1 cellular context compared by ENCODE assay signal in the genomic region with DNA sequence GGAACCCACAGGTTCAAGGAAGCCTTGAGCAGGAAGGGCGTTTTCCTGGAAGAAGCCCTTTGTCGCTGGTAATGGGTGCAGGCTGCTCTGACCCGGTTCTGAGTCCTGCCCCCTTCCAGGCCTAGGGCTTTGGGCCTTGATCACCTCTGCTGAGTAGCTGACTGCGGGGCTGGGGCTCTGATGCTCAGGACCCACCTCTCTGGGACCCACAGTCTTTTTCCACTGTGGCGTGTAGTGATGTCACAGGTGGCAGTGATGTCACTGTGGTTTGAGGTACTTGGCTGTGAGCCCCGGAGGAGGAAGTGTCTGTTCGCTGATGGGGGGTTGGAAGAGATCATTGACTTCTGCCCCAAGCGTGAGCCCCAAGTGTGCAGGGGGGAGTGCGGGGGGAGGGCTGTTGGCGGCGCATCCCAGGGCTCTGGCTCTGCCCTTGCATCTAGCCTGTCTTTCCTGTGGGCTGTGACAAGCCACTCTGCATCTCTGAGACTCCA.
TF ChIP-seq lines count a peak whose summit lies in the region.

No MANE protein-coding gene starts in this region.

TF ChIP-seq in GM12878, 131 proteins besides CTCF, POLR2A, EP300 and RAD21 (continues in another document):
- no peak for TF ChIP-seq GABPA (IDR thresholded peaks at IDR 0.05; ENCODE audit: low read depth)
- TF ChIP-seq BHLHE40 (IDR thresholded peaks at IDR 0.05; ENCODE audit: borderline replicate concordance in 1 of 2, low read depth in 2 of 2, low read length in 1 of 2), result peak; percentile 69 to 81; a peak in 3 of 4 replicates
- TF ChIP-seq SIX5 (IDR thresholded peaks at IDR 0.05; ENCODE audit: low read depth, low read length, severe bottlenecking), result no peak
- peak; percentile 11 for TF ChIP-seq MEF2B (IDR thresholded peaks at IDR 0.05; ENCODE audit: partially characterized antibody, poor library complexity, severe bottlenecking)
- TF ChIP-seq, protein P1, sequence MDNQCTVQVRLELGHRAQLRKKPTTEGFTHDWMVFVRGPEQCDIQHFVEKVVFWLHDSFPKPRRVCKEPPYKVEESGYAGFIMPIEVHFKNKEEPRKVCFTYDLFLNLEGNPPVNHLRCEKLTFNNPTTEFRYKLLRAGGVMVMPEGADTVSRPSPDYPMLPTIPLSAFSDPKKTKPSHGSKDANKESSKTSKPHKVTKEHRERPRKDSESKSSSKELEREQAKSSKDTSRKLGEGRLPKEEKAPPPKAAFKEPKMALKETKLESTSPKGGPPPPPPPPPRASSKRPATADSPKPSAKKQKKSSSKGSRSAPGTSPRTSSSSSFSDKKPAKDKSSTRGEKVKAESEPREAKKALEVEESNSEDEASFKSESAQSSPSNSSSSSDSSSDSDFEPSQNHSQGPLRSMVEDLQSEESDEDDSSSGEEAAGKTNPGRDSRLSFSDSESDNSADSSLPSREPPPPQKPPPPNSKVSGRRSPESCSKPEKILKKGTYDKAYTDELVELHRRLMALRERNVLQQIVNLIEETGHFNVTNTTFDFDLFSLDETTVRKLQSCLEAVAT (IDR thresholded peaks at IDR 0.05), result peak; percentile 37; the same call in 1 of the 2 replicates
- TF ChIP-seq FOS (IDR thresholded peaks at IDR 0.05; ENCODE audit: borderline replicate concordance, extremely low read depth, insufficient read length), result no peak
- TF ChIP-seq NFIC (IDR thresholded peaks at IDR 0.05; ENCODE audit: low read depth, low read length), result no peak
- TF ChIP-seq TBL1XR1 (IDR thresholded peaks at IDR 0.05; ENCODE audit: low read depth, low read length), result no peak
- no peak for TF ChIP-seq CEBPB (IDR thresholded peaks at IDR 0.05; ENCODE audit: borderline replicate concordance in 1 of 2, low read depth in 2 of 2, low read length in 2 of 2)
- no peak for TF ChIP-seq BRCA1 (IDR thresholded peaks at IDR 0.05; ENCODE audit: low read depth, low read length)
- TF ChIP-seq NBN (IDR thresholded peaks at IDR 0.05), result peak; percentile 58; the same call in 1 of the 2 replicates
- TF ChIP-seq KAT2A (conservative IDR thresholded peaks at IDR 0.05; ENCODE audit: control insufficient read depth, low read depth, low read length), result no peak
- TF ChIP-seq CHD4 (IDR thresholded peaks at IDR 0.05), result no peak
- TF ChIP-seq GATAD2B (conservative IDR thresholded peaks at IDR 0.05; ENCODE audit: low read depth), result no peak
- TF ChIP-seq SMARCA5 (IDR thresholded peaks at IDR 0.05), result no peak
- TF ChIP-seq NR2C1 (IDR thresholded peaks at IDR 0.05), result no peak
- no peak for TF ChIP-seq PAX8 (IDR thresholded peaks at IDR 0.05)
- TF ChIP-seq, protein P2, sequence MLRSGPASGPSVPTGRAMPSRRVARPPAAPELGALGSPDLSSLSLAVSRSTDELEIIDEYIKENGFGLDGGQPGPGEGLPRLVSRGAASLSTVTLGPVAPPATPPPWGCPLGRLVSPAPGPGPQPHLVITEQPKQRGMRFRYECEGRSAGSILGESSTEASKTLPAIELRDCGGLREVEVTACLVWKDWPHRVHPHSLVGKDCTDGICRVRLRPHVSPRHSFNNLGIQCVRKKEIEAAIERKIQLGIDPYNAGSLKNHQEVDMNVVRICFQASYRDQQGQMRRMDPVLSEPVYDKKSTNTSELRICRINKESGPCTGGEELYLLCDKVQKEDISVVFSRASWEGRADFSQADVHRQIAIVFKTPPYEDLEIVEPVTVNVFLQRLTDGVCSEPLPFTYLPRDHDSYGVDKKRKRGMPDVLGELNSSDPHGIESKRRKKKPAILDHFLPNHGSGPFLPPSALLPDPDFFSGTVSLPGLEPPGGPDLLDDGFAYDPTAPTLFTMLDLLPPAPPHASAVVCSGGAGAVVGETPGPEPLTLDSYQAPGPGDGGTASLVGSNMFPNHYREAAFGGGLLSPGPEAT (IDR thresholded peaks at IDR 0.05; ENCODE audit: low read depth), result no peak
- peak; percentile 90 for TF ChIP-seq ATF7 (IDR thresholded peaks at IDR 0.05; ENCODE audit: low read depth)
- TF ChIP-seq USF1 (IDR thresholded peaks at IDR 0.05; ENCODE audit: borderline replicate concordance, extremely low read length, insufficient read depth, low read depth, low read length), result no peak
- no peak for TF ChIP-seq TAF1 (IDR thresholded peaks at IDR 0.05; ENCODE audit: borderline replicate concordance, low read depth, low read length)
- TF ChIP-seq CBX5 (IDR thresholded peaks at IDR 0.05; ENCODE audit: low read depth), result no peak
- TF ChIP-seq, protein P3, sequence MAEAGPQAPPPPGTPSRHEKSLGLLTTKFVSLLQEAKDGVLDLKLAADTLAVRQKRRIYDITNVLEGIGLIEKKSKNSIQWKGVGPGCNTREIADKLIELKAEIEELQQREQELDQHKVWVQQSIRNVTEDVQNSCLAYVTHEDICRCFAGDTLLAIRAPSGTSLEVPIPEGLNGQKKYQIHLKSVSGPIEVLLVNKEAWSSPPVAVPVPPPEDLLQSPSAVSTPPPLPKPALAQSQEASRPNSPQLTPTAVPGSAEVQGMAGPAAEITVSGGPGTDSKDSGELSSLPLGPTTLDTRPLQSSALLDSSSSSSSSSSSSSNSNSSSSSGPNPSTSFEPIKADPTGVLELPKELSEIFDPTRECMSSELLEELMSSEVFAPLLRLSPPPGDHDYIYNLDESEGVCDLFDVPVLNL (IDR thresholded peaks at IDR 0.05; ENCODE audit: low read depth, low read length), result no peak
- TF ChIP-seq DPF2 (IDR thresholded peaks at IDR 0.05), result peak; percentile 72
- TF ChIP-seq EZH2 (IDR thresholded peaks at IDR 0.05; ENCODE audit: borderline replicate concordance, control insufficient read depth, low read depth, low read length), result no peak
- no peak for TF ChIP-seq NRF1 (conservative IDR thresholded peaks at IDR 0.05; ENCODE audit: low read depth, low read length)
- TF ChIP-seq, protein P4, sequence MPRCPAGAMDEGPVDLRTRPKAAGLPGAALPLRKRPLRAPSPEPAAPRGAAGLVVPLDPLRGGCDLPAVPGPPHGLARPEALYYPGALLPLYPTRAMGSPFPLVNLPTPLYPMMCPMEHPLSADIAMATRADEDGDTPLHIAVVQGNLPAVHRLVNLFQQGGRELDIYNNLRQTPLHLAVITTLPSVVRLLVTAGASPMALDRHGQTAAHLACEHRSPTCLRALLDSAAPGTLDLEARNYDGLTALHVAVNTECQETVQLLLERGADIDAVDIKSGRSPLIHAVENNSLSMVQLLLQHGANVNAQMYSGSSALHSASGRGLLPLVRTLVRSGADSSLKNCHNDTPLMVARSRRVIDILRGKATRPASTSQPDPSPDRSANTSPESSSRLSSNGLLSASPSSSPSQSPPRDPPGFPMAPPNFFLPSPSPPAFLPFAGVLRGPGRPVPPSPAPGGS (IDR thresholded peaks at IDR 0.05; ENCODE audit: borderline replicate concordance, insufficient read depth, low read depth, low read length, poor library complexity, severe bottlenecking), result no peak
- no peak for TF ChIP-seq RFX5 (IDR thresholded peaks at IDR 0.05; ENCODE audit: low read depth, low read length)
- no peak for TF ChIP-seq YY1 (IDR thresholded peaks at IDR 0.05; ENCODE audit: low read depth, low read length)
- no peak for TF ChIP-seq JUNB (IDR thresholded peaks at IDR 0.05)
- TF ChIP-seq ZNF207 (IDR thresholded peaks at IDR 0.05; ENCODE audit: borderline replicate concordance), result no peak
- no peak for TF ChIP-seq KLF5 (IDR thresholded peaks at IDR 0.05; ENCODE audit: partially characterized antibody)
- TF ChIP-seq ZZZ3 (IDR thresholded peaks at IDR 0.05; ENCODE audit: control insufficient read depth, insufficient read length, low read depth), result no peak
- peak; percentile 87 for TF ChIP-seq RUNX3 (IDR thresholded peaks at IDR 0.05; ENCODE audit: low read length)
- TF ChIP-seq ESRRA (IDR thresholded peaks at IDR 0.05; ENCODE audit: low read length), result no peak
- no peak for TF ChIP-seq HDAC6 (IDR thresholded peaks at IDR 0.05; ENCODE audit: unreplicated experiment)
- TF ChIP-seq SPI1 (IDR thresholded peaks at IDR 0.05; ENCODE audit: borderline replicate concordance, insufficient read depth, low read depth, low read length), result peak; percentile 70; the same call in 1 of the 2 replicates
- TF ChIP-seq YBX1 (IDR thresholded peaks at IDR 0.05), result no peak
- TF ChIP-seq IKZF2 (IDR thresholded peaks at IDR 0.05), result peak in 1 of 2 experiments; percentile 28; a peak in 1 of 4 replicates
- no peak for TF ChIP-seq BACH1 (IDR thresholded peaks at IDR 0.05; ENCODE audit: borderline replicate concordance)
- TF ChIP-seq E4F1 (IDR thresholded peaks at IDR 0.05; ENCODE audit: borderline replicate concordance, partially characterized antibody), result no peak
- no peak for TF ChIP-seq ZBTB33 (IDR thresholded peaks at IDR 0.05)
- TF ChIP-seq STAT1 (conservative IDR thresholded peaks at IDR 0.05), result no peak
- TF ChIP-seq ELK1 (IDR thresholded peaks at IDR 0.05; ENCODE audit: low read depth, low read length), result no peak
- no peak for TF ChIP-seq REST (IDR thresholded peaks at IDR 0.05; ENCODE audit: low read depth, low read length)
- TF ChIP-seq POLR2AphosphoS2 (IDR thresholded peaks at IDR 0.05; ENCODE audit: low read depth, low read length), result no peak
- peak; percentile 46; the same call in 1 of the 2 replicates for TF ChIP-seq CHD2 (IDR thresholded peaks at IDR 0.05; ENCODE audit: borderline replicate concordance, low read depth, low read length)
- TF ChIP-seq CREM (IDR thresholded peaks at IDR 0.05; ENCODE audit: low read depth), result peak; percentile 95
